In the genomic region with DNA sequence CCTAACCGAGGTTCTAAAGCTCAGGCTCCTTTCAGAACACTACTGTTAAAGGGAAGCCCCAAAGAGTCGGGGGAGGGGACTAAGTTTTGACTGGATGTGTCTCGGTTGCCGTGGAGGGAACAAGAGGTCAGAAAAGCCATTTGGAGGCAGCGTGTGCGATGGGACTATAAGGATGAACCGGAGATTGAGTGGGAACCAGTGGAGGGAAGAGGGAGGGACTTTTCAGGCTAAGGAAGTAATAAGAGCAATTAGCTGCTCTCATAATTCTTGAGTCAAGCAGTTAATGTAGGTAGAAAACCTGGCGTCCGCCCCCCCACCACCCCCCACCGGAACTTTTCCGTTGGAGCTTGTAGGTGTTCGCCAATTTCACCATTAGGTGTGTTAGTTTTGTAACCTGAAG, we compare ENCODE assay signal across 8 cellular contexts. TPM values are rescaled to one million over a fixed set of nuclear protein-coding genes. Genes with fewer than 3 reads are reported as not detected.
DNase-seq lines count a peak whose midpoint lies in the region; ATAC-seq and TF ChIP-seq lines count a peak whose summit lies in the region.

No MANE protein-coding gene starts in this region.

- DNase-seq in GM10266 (ENCODE audit: extremely low spot score) = peak; percentile 33
- DNase-seq in hepatocyte (ENCODE audit: low spot score) = peak; percentile 43
- DNase-seq in retinal pigment epithelial cell (ENCODE audit: low read depth) = no peak
- DNase-seq in middle frontal gyrus (ENCODE audit: extremely low spot score, low spot score) = no peak

- ATAC-seq in HG03066 (IDR thresholded peaks at IDR 0.05; ENCODE audit: low read depth, unreplicated experiment) = peak; percentile 9

- H3K36me3 ChIP-seq in OCI-LY3 (replicated peaks; ENCODE audit: low read depth, low read length) (no peaks in the 10 kb centered on the region), hepatocyte (replicated peaks; ENCODE audit: insufficient read depth, low read depth) (no peaks in the 10 kb centered on the region)

- peak overlapping the region; percentile 95 for H2AFZ ChIP-seq in OCI-LY3 (ENCODE audit: low read depth, low read length)
- peak overlapping the region; percentile 97 for H2AFZ ChIP-seq in hepatocyte

- TF ChIP-seq CTCF in 22Rv1 (IDR thresholded peaks at IDR 0.05) (no peak), GM10266 (IDR thresholded peaks at IDR 0.05; ENCODE audit: control insufficient read depth, insufficient read depth, low read depth, missing control alignments) (no peak), OCI-LY3 (IDR thresholded peaks at IDR 0.05; ENCODE audit: low read depth, low read length) (no peak), hepatocyte (IDR thresholded peaks at IDR 0.05; ENCODE audit: poor library complexity) (no peak), retinal pigment epithelial cell (conservative IDR thresholded peaks at IDR 0.05; ENCODE audit: low read depth, low read length) (no peak)

- H3K79me2 ChIP-seq in OCI-LY3 (ENCODE audit: low read length) (peaks cover 29% of the 10 kb centered on the region), hepatocyte (peaks cover 48% of the 10 kb centered on the region)

- H3K27me3 ChIP-seq in OCI-LY3 (ENCODE audit: low read depth, low read length) (no peaks in the 10 kb centered on the region), hepatocyte (no peaks in the 10 kb centered on the region)

- no peaks in the 10 kb centered on the region for H3K9me2 ChIP-seq in hepatocyte (replicated peaks; ENCODE audit: insufficient read depth)

- H3K9me3 ChIP-seq in OCI-LY3 (ENCODE audit: insufficient read depth, low read length) = no peaks in the 10 kb centered on the region
- no peaks in the 10 kb centered on the region for H3K9me3 ChIP-seq in hepatocyte (ENCODE audit: low read depth)

- H3K4me1 ChIP-seq in OCI-LY3 (ENCODE audit: low read length) (peaks cover 17% of the 10 kb centered on the region), hepatocyte (ENCODE audit: insufficient read depth) (peaks cover 13% of the 10 kb centered on the region)

- H3K4me2 ChIP-seq in OCI-LY3 (ENCODE audit: low read length) (peak overlapping the region; percentile 89), hepatocyte (peak overlapping the region; percentile 84)

- no peaks in the 10 kb centered on the region for H4K20me1 ChIP-seq in OCI-LY3 (ENCODE audit: insufficient read depth, low read length)
- H4K20me1 ChIP-seq in hepatocyte (ENCODE audit: insufficient read depth, poor library complexity, severe bottlenecking) = peaks cover 29% of the 10 kb centered on the region

- WGBS in hepatocyte (ENCODE audit: low lambda C conversion rate, missing lambda C conversion rate) = under 1% methylated on average over 12 of the region's 12 CpGs

- peak overlapping the region; percentile 91 for H3K9ac ChIP-seq in OCI-LY3 (ENCODE audit: low read length)

- H3K27ac ChIP-seq in 22Rv1 (peak overlapping the region; percentile 87), OCI-LY3 (ENCODE audit: low read length) (peak overlapping the region; percentile 48), angular gyrus (ENCODE audit: low read depth, low read length) (peak overlapping the region; percentile 88), hepatocyte (peak overlapping the region; percentile 99)

- peak overlapping the region; percentile 81 for H3K4me3 ChIP-seq in OCI-LY3 (ENCODE audit: low read length)
- peak overlapping the region; percentile 89 for H3K4me3 ChIP-seq in hepatocyte
- peak overlapping the region; percentile 89 for H3K4me3 ChIP-seq in retinal pigment epithelial cell (ENCODE audit: low read length)

RNA-seq across cellular contexts. Expression of gene AKAP9, which starts 0.5 kb away (rescaled TPM):
- 85.8 and 97.5 TPM in 2 replicates for total RNA-seq in hepatocyte
- 80.5 and 119 TPM in 2 replicates for polyA plus RNA-seq in hepatocyte

RNA-seq across cellular contexts. Expression of gene MTERF1, which starts 59.7 kb away (rescaled TPM):
- 9.4 and 13.2 TPM in 2 replicates for total RNA-seq in hepatocyte
- 5.9 and 6.7 TPM in 2 replicates for polyA plus RNA-seq in hepatocyte

Comparison
In these comparisons a context has a peak if more than half of its experiments do, and no peak if none do; other contexts are left out.
1. H3K27ac ChIP-seq: peak in every context shown above with its lines; median percentile 99 in hepatocyte; 88 in angular gyrus; 87 in 22Rv1; 48 in OCI-LY3.
2. DNase-seq: peak in GM10266 (single experiment) and hepatocyte (single experiment); none in retinal pigment epithelial cell (single experiment) and middle frontal gyrus (single experiment).
3. Peak in every context shown above with its lines, with median percentiles within 50 percentile points of each other: H3K4me3 ChIP-seq.